11 cellular contexts compared by ENCODE assay signal in the genomic region with DNA sequence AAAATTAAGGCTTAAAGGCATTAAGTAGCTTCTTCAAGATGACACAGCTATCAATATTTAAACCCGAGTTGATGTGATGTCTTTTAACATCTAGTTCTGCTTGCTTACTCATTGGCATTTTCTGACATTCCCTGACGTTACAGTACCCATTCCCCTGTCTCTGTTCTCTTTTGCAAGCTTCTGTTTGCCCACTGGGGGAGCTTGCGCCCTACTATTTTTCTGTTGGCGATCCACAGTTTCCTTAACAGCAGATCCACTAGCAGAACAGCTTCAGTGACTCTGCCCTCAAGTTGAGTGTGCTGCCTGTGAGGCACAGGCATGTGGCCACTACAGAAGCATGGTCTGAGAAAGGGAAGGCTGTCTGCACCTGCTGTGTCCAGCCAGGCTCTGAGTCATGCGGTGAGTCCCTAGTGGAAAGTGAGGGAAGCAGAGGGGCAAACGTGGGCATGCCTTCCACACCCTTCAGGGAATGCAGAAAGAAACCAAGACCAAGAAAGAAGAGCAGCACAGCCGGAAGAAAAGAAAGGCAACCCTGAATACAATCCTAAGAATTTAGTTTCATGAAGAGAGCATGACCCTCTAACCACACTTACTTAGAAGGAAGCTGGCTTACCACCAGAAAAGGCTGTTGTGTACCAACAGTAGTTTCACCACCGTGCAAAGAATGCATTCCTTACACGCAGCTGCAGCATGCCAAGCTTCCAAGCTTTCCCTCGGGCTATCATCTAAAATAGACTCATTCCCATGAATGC.
DNase-seq lines count a peak whose midpoint lies in the region; ATAC-seq and TF ChIP-seq lines count a peak whose summit lies in the region.
"Had no signal": no experiment of that assay in that cellular context is flagged by ENCODE, and none has a peak within 500 bp of the region (broad histone marks: within the 10 kb centered on the region; RNA-seq: fewer than 3 reads in every experiment).

No MANE protein-coding gene starts in this region.

- H3K27ac Mint-ChIP-seq in activated CD4-positive, alpha-beta memory T cell treated with anti-CD3 and anti-CD28 coated beads for 36 hours: no peak overlapping the region
- H3K27ac Mint-ChIP-seq in T-helper 17 cell: no peak overlapping the region
- H3K27ac Mint-ChIP-seq in activated naive CD4-positive, alpha-beta T cell treated with anti-CD3 and anti-CD28 coated beads, Interleukin-2, amount 50 U/mL, for 72 hours: no peak overlapping the region
- H3K27ac Mint-ChIP-seq: activated CD4-positive, alpha-beta T cell treated with anti-CD3 and anti-CD28 coated beads for 36 hours; activated naive CD8-positive, alpha-beta T cell treated with anti-CD3 and anti-CD28 coated beads for 36 hours had no signal

- H3K4me1 ChIP-seq in mammary epithelial cell (ENCODE audit: insufficient read depth, low read length): peaks cover 38% of the 10 kb centered on the region
- H3K4me1 ChIP-seq in tibial artery: no peaks in the 10 kb centered on the region

- H3K36me3 Mint-ChIP-seq in activated CD4-positive, alpha-beta memory T cell treated with anti-CD3 and anti-CD28 coated beads for 36 hours: no peaks in the 10 kb centered on the region
- no peaks in the 10 kb centered on the region for H3K36me3 Mint-ChIP-seq in T-helper 17 cell (ENCODE audit: low read depth)
- no peaks in the 10 kb centered on the region for H3K36me3 Mint-ChIP-seq in activated naive CD4-positive, alpha-beta T cell treated with anti-CD3 and anti-CD28 coated beads, Interleukin-2, amount 50 U/mL, for 72 hours
- H3K36me3 Mint-ChIP-seq: activated naive CD8-positive, alpha-beta T cell treated with anti-CD3 and anti-CD28 coated beads for 36 hours had no signal

- H3K4me1 Mint-ChIP-seq in activated CD4-positive, alpha-beta memory T cell treated with anti-CD3 and anti-CD28 coated beads for 36 hours (ENCODE audit: low read depth): no peaks in the 10 kb centered on the region
- no peaks in the 10 kb centered on the region for H3K4me1 Mint-ChIP-seq in T-helper 17 cell
- H3K4me1 Mint-ChIP-seq: activated CD4-positive, alpha-beta T cell treated with anti-CD3 and anti-CD28 coated beads for 36 hours; activated naive CD8-positive, alpha-beta T cell treated with anti-CD3 and anti-CD28 coated beads for 36 hours had no signal

- POLR2A ChIA-PET in activated CD4-positive, alpha-beta memory T cell treated with anti-CD3 and anti-CD28 coated beads for 36 hours (lab: Charles Lee): no interaction called here

- H3K4me3 ChIP-seq in mammary epithelial cell (replicated peaks in 1 of 3; ENCODE audit: insufficient read depth in 1 of 3, low read depth in 2 of 3, low read length in 3 of 3): no peak overlapping the region
- no peak overlapping the region for H3K4me3 ChIP-seq in tibial artery

- in situ Hi-C loops in mammary epithelial cell (cut with MboI; ENCODE audit: low sequenced_read_pairs in 2 of 2): loop anchor here in 1 of 2 donors (25.0 kb wide), 1 partner anchor 180 kb away; no protein-coding TSS in a partner anchor

- no peaks in the 10 kb centered on the region for H3K79me2 ChIP-seq in mammary epithelial cell (ENCODE audit: insufficient read depth, low read length)

- H3K9ac ChIP-seq in mammary epithelial cell (ENCODE audit: insufficient read depth, low read length): no peak overlapping the region

- 13% methylated on average over 9 of the region's 10 CpGs for WGBS in mammary epithelial cell (ENCODE audit: low coverage, missing lambda C conversion rate)

- H3K9me3 Mint-ChIP-seq in activated CD4-positive, alpha-beta memory T cell treated with anti-CD3 and anti-CD28 coated beads for 36 hours: peaks cover 2% of the 10 kb centered on the region
- peaks cover 0 to 3% of the 10 kb centered on the region in 2 donors for H3K9me3 Mint-ChIP-seq in activated naive CD4-positive, alpha-beta T cell treated with anti-CD3 and anti-CD28 coated beads, Interleukin-2, amount 50 U/mL, for 72 hours
- H3K9me3 Mint-ChIP-seq: activated naive CD8-positive, alpha-beta T cell treated with anti-CD3 and anti-CD28 coated beads for 36 hours had no signal

- BruUV-seq in mammary epithelial cell (replicated peaks; lab: Mats Ljungman, UMichigan): no TSS peak

- no peak overlapping the region for H2AFZ ChIP-seq in mammary epithelial cell (ENCODE audit: low read depth, low read length)

- dilution Hi-C loops in mammary epithelial cell (cut with HindIII; ENCODE audit: low sequenced_read_pairs): loop anchor here (5.0 kb wide), 1 partner anchor 50 kb away; no protein-coding TSS in a partner anchor

- intact Hi-C loops in mammary epithelial cell (cut with micrococcal nuclease) (loop anchor here (2.0 to 10.0 kb wide), 4 partner anchors 21 to 437 kb away; a partner anchor contains a TSS), tibial artery (cut with DNase I; ENCODE audit: low total_unique reads) (no loop called here)
- intact Hi-C loops in activated CD4-positive, alpha-beta memory T cell treated with anti-CD3 and anti-CD28 coated beads for 36 hours (cut with micrococcal nuclease): no loop called here

- no peaks in the 10 kb centered on the region for H3K36me3 ChIP-seq in mammary epithelial cell (ENCODE audit: insufficient read depth, low read length)
- no peaks in the 10 kb centered on the region for H3K36me3 ChIP-seq in tibial artery

- TF ChIP-seq CTCF in mammary epithelial cell (conservative IDR thresholded peaks at IDR 0.05 in 1 of 2, IDR thresholded peaks at IDR 0.05 in 1 of 2; ENCODE audit: extremely low read depth in 1 of 2, insufficient read depth in 1 of 2, low read depth in 1 of 2, low read length in 2 of 2) (peak; percentile 17 to 35), tibial artery (IDR thresholded peaks at IDR 0.05) (no peak)

- H4K20me1 ChIP-seq in mammary epithelial cell (ENCODE audit: insufficient read depth, low read length): no peaks in the 10 kb centered on the region

- CTCF ChIA-PET in mammary epithelial cell (lab: Charles Lee; ENCODE audit: low non-redundant PET): interaction anchor here (0.5 to 0.6 kb wide), 5 partner anchors 21 to 899 kb away, joined by 4 to 7 read pairs (median 4); no protein-coding TSS in a partner anchor
- CTCF ChIA-PET in activated CD4-positive, alpha-beta memory T cell treated with anti-CD3 and anti-CD28 coated beads for 36 hours (lab: Charles Lee): no interaction called here

- no peaks in the 10 kb centered on the region for H3K27me3 Mint-ChIP-seq in activated CD4-positive, alpha-beta memory T cell treated with anti-CD3 and anti-CD28 coated beads for 36 hours
- no peaks in the 10 kb centered on the region for H3K27me3 Mint-ChIP-seq in T-helper 17 cell
- H3K27me3 Mint-ChIP-seq: activated CD4-positive, alpha-beta T cell treated with anti-CD3 and anti-CD28 coated beads for 36 hours; activated naive CD8-positive, alpha-beta T cell treated with anti-CD3 and anti-CD28 coated beads for 36 hours had no signal

- DNase-seq in ELF-1 (ENCODE audit: low read depth, low spot score) (peak; percentile 8), M059J (ENCODE audit: low read depth) (peak; percentile 82), mammary epithelial cell (peak; percentile 99), non-pigmented ciliary epithelial cell (ENCODE audit: low read depth) (peak; percentile 14), tibial artery (no peak), T-helper 17 cell (no peak)
- no peak for DNase-seq in activated CD4-positive, alpha-beta memory T cell treated with anti-CD3 and anti-CD28 coated beads for 36 hours
- no peak for DNase-seq in activated naive CD4-positive, alpha-beta T cell treated with anti-CD3 and anti-CD28 coated beads, Interleukin-2, amount 50 U/mL, for 72 hours (ENCODE audit: low spot score in 2 of 2)
- DNase-seq: activated CD4-positive, alpha-beta T cell treated with anti-CD3 and anti-CD28 coated beads for 36 hours; activated naive CD8-positive, alpha-beta T cell treated with anti-CD3 and anti-CD28 coated beads for 36 hours; DMS79 had no signal

- H3K4me2 ChIP-seq in mammary epithelial cell (ENCODE audit: insufficient read depth, low read depth, low read length): peak overlapping the region; percentile 48

- no peak overlapping the region for H3K4me3 Mint-ChIP-seq in activated CD4-positive, alpha-beta memory T cell treated with anti-CD3 and anti-CD28 coated beads for 36 hours
- H3K4me3 Mint-ChIP-seq in T-helper 17 cell: no peak overlapping the region
- H3K4me3 Mint-ChIP-seq: activated CD4-positive, alpha-beta T cell treated with anti-CD3 and anti-CD28 coated beads for 36 hours; activated naive CD8-positive, alpha-beta T cell treated with anti-CD3 and anti-CD28 coated beads for 36 hours had no signal

- no peaks in the 10 kb centered on the region for H3K27me3 ChIP-seq in mammary epithelial cell (ENCODE audit: insufficient read depth, low read length)
- H3K27me3 ChIP-seq in tibial artery: no peaks in the 10 kb centered on the region

- H3K9me3 ChIP-seq in mammary epithelial cell (replicated peaks; ENCODE audit: insufficient read depth, low read length) (peaks cover 5% of the 10 kb centered on the region), tibial artery (peaks cover 0 to 2% (median 0%) of the 10 kb centered on the region in 3 donors), T-helper 17 cell (ENCODE audit: control insufficient read depth, low read length, poor library complexity, severe bottlenecking) (no peaks in the 10 kb centered on the region)

- no peak for ATAC-seq in T-helper 17 cell
- no peak for ATAC-seq in activated naive CD4-positive, alpha-beta T cell treated with anti-CD3 and anti-CD28 coated beads, Interleukin-2, amount 50 U/mL, for 72 hours
- ATAC-seq: activated CD4-positive, alpha-beta T cell treated with anti-CD3 and anti-CD28 coated beads for 36 hours had no signal

- H3K27ac ChIP-seq in mammary epithelial cell (ENCODE audit: insufficient read depth, low read depth, low read length) (peak overlapping the region; percentile 69), tibial artery (no peak overlapping the region)

Comparison
In these comparisons a context has a peak if more than half of its experiments do, and no peak if none do; other contexts are left out.
1. DNase-seq: peak in ELF-1 (single experiment), M059J (single experiment), mammary epithelial cell (single experiment) and non-pigmented ciliary epithelial cell (single experiment); none in tibial artery (0 of 2), activated CD4-positive, alpha-beta memory T cell treated with anti-CD3 and anti-CD28 coated beads for 36 hours (single experiment), T-helper 17 cell (0 of 3) and activated naive CD4-positive, alpha-beta T cell treated with anti-CD3 and anti-CD28 coated beads, Interleukin-2, amount 50 U/mL, for 72 hours (0 of 2).
2. CTCF ChIP-seq: peak in mammary epithelial cell (2 of 2); none in tibial artery (0 of 2).